8 cellular contexts compared by ENCODE assay signal in genomic region chr12:51827925-51828818, GRCh38. TPM values are rescaled to one million over a fixed set of nuclear protein-coding genes. Genes with fewer than 3 reads are reported as not detected.
A peak's percentile ranks its signal among the peaks of the same experiment; 100 is the strongest.
DNase-seq lines count a peak whose midpoint lies in the region; ATAC-seq and TF ChIP-seq lines count a peak whose summit lies in the region.

No MANE protein-coding gene starts in this region.

- H3K27ac ChIP-seq in GM23338 (ENCODE audit: low read depth) (no peak overlapping the region), RWPE2 (ENCODE audit: poor library complexity, severe bottlenecking) (peak overlapping the region; percentile 25)

- H4K20me1 ChIP-seq in GM23338 (replicated peaks; ENCODE audit: insufficient read depth), result 0 out of 2 replicates have a peak, but pooled peaks cover 2% of the 10 kb centered on the region

- peaks cover 3% of the 10 kb centered on the region; the same call in 1 of the 3 replicates for H3K9me3 Mint-ChIP-seq in GM23338
- no peaks in the 10 kb centered on the region for H3K9me3 Mint-ChIP-seq in effector memory CD8-positive, alpha-beta T cell

- H3F3A ChIP-seq in GM23338 (replicated peaks; ENCODE audit: low read depth), result peaks cover 7% of the 10 kb centered on the region; the same call in 1 of the 2 replicates

- no peaks in the 10 kb centered on the region for H3K9me2 ChIP-seq in GM23338 (ENCODE audit: insufficient read depth)

- H3K4me1 ChIP-seq in GM23338 (ENCODE audit: insufficient read depth), result peaks cover 43% of the 10 kb centered on the region
- H3K4me1 ChIP-seq in RWPE2 (ENCODE audit: insufficient read depth, poor library complexity, severe bottlenecking), result peaks cover 8% of the 10 kb centered on the region

- H3K4me3 Mint-ChIP-seq in GM23338, result no peak overlapping the region
- H3K4me3 Mint-ChIP-seq in effector memory CD8-positive, alpha-beta T cell, result no peak overlapping the region

- no peaks in the 10 kb centered on the region for H3K36me3 ChIP-seq in GM23338 (ENCODE audit: insufficient read depth)
- no peaks in the 10 kb centered on the region for H3K36me3 ChIP-seq in RWPE2 (ENCODE audit: low read depth)

- no peak overlapping the region for H2AFZ ChIP-seq in GM23338

- no peak overlapping the region for H3K4me3 ChIP-seq in GM23338
- no peak overlapping the region for H3K4me3 ChIP-seq in RWPE2 (ENCODE audit: severe bottlenecking)

- no peaks in the 10 kb centered on the region for H3K36me3 Mint-ChIP-seq in GM23338 (ENCODE audit: low read depth)
- H3K36me3 Mint-ChIP-seq in effector memory CD8-positive, alpha-beta T cell (ENCODE audit: insufficient read depth), result no peaks in the 10 kb centered on the region

- TF ChIP-seq CTCF in GM23338 (conservative IDR thresholded peaks at IDR 0.05; ENCODE audit: low read depth in 2 of 2) (no peak), RWPE2 (IDR thresholded peaks at IDR 0.05; ENCODE audit: poor library complexity, severe bottlenecking) (no peak)

- ATAC-seq in GM23338 (no peak), RWPE2 (ENCODE audit: low read depth) (peak; percentile 84), HG02678 (IDR thresholded peaks at IDR 0.05; ENCODE audit: unreplicated experiment) (no peak)
- peak; percentile 48 for ATAC-seq in effector memory CD8-positive, alpha-beta T cell (replicated peaks)

- no peaks in the 10 kb centered on the region for H3K9me3 ChIP-seq in RWPE2 (ENCODE audit: severe bottlenecking)

- peaks cover 3% of the 10 kb centered on the region; the same call in 1 of the 2 replicates for H3K27me3 ChIP-seq in GM23338 (ENCODE audit: insufficient read depth)
- peaks cover 5% of the 10 kb centered on the region for H3K27me3 ChIP-seq in RWPE2 (ENCODE audit: insufficient read depth, poor library complexity, severe bottlenecking)

- peaks cover 48% of the 10 kb centered on the region for H3K4me1 Mint-ChIP-seq in GM23338
- peaks cover 17 to 19% of the 10 kb centered on the region in 2 donors for H3K4me1 Mint-ChIP-seq in effector memory CD8-positive, alpha-beta T cell (ENCODE audit: low read depth in 2 of 2)

- no peaks in the 10 kb centered on the region for H3K79me2 ChIP-seq in GM23338 (replicated peaks; ENCODE audit: insufficient read depth)

- DNase-seq in GM23338 (ENCODE audit: low spot score) (no peak), RWPE2 (ENCODE audit: low spot score) (no peak), SHP77 (lab: John Stamatoyannopoulos, UW) (no peak), middle frontal gyrus (ENCODE audit: extremely low spot score, low spot score) (no peak), NCI-H2196 (lab: John Stamatoyannopoulos, UW; ENCODE audit: unreplicated experiment) (no peak)
- no peak for DNase-seq in effector memory CD8-positive, alpha-beta T cell
- DNase-seq in stimulated activated CD4-positive, alpha-beta T cell treated with anti-CD3 and anti-CD28 coated beads, Interleukin-12 subunit alpha, Interleukin-12 subunit beta, amount 100 ng/mL, for 48 hours (ENCODE audit: low read depth in 2 of 3, low spot score in 1 of 3), result peak; percentile 56 to 64 (median 63)

- H3K27ac Mint-ChIP-seq in GM23338, result no peak overlapping the region; the same call in 1 of the 2 replicates
- no peak overlapping the region for H3K27ac Mint-ChIP-seq in effector memory CD8-positive, alpha-beta T cell

- peaks cover 30% of the 10 kb centered on the region for H3K27me3 Mint-ChIP-seq in GM23338 (ENCODE audit: insufficient read depth, low read depth, poor library complexity)
- H3K27me3 Mint-ChIP-seq in effector memory CD8-positive, alpha-beta T cell, result peaks cover 30 to 51% of the 10 kb centered on the region in 2 donors

- H3K4me2 ChIP-seq in GM23338, result peak overlapping the region; percentile 72

TF ChIP-seq in GM23338, 12 proteins besides CTCF, POLR2A, EP300 and RAD21 (continues in another document):
- TF ChIP-seq CREB1 (CRISPR knock-in tag; IDR thresholded peaks at IDR 0.05; ENCODE audit: low read depth), result no peak
- no peak for TF ChIP-seq ETS1 (IDR thresholded peaks at IDR 0.05)
- no peak for TF ChIP-seq ZNF114 (CRISPR knock-in tag; IDR thresholded peaks at IDR 0.05)
- TF ChIP-seq STAT1 (IDR thresholded peaks at IDR 0.05; ENCODE audit: unreplicated experiment), result no peak
- TF ChIP-seq EZH2phosphoT487 (IDR thresholded peaks at IDR 0.05; ENCODE audit: unreplicated experiment), result no peak
- no peak for TF ChIP-seq REST (IDR thresholded peaks at IDR 0.05; ENCODE audit: unreplicated experiment)
- TF ChIP-seq POLR2AphosphoS5 (IDR thresholded peaks at IDR 0.05; ENCODE audit: low read depth), result no peak
- TF ChIP-seq EZH2 (IDR thresholded peaks at IDR 0.05; ENCODE audit: low read depth, unreplicated experiment), result no peak
- no peak for TF ChIP-seq JUNB (IDR thresholded peaks at IDR 0.05; ENCODE audit: unreplicated experiment)

RNA-seq across cellular contexts. Expression of gene FIGNL2, which starts 20.3 kb away (rescaled TPM):
- total RNA-seq in GM23338 (2014; rRNA removed; shearing (Covaris generic)), result 4.1 and 5.2 TPM in 2 replicates
- polyA plus RNA-seq in GM23338 (2016; fragmentation: Nextera tagmentation; extraction: Ambion mirVana), result 1.1 and 1.4 TPM in 2 replicates

RNA-seq across cellular contexts. Expression of gene ANKRD33, which starts 59.7 kb away (rescaled TPM):
- total RNA-seq in GM23338 (2014; rRNA removed; shearing (Covaris generic)), result 0.27 and 1.7 TPM in 2 replicates
- 0.27 and 0.42 TPM in 2 replicates for polyA plus RNA-seq in GM23338 (2016; fragmentation: Nextera tagmentation; extraction: Ambion mirVana)

Comparison
In these comparisons a context has a peak if more than half of its experiments do, and no peak if none do; other contexts are left out.
1. ATAC-seq: peak in RWPE2 (single experiment) and effector memory CD8-positive, alpha-beta T cell (single experiment); none in GM23338 (single experiment) and HG02678 (single experiment).
2. DNase-seq: peak in stimulated activated CD4-positive, alpha-beta T cell treated with anti-CD3 and anti-CD28 coated beads, Interleukin-12 subunit alpha, Interleukin-12 subunit beta, amount 100 ng/mL, for 48 hours (3 of 3); none in GM23338 (single experiment), RWPE2 (single experiment), effector memory CD8-positive, alpha-beta T cell (0 of 3), SHP77 (0 of 2), middle frontal gyrus (single experiment) and NCI-H2196 (single experiment).